10 cellular contexts compared by ENCODE assay signal in the genomic region with DNA sequence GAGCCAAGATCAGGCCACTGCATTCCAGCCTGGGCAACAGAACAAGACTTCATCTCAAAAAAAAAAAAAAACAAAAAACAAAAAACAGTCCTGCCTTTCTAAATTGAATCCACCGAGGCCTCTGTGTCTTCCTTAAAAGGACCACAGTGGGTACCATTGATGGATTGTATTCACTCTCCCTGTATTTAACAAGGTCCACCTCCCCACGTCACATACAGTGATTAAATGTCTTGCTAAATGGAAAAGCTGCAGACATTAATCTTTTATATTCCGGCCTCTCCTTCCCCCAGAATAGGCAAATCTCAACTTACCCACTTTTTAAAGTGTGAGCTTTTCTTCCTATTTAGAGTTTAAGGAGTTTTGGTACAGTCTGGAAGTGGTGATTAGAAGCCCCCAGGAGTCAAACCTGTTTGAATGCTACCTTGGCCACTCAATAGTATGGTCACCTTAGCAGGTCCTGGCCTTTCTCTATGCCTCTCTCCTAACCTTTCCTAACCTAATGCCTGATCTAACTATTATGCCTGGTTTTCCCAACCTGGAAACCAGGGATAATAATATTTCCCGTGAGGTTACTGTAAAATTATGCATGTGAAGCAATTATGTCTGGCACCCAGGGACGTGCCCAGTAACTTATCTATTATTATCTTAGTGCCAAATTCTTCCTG. TPM values are rescaled to one million over a fixed set of nuclear protein-coding genes. Genes with fewer than 3 reads are reported as not detected.
DNase-seq lines count a peak whose midpoint lies in the region; ATAC-seq, FAIRE-seq and TF ChIP-seq lines count a peak whose summit lies in the region.
"Had no signal": no experiment of that assay in that cellular context is flagged by ENCODE, and none has a peak within 500 bp of the region (broad histone marks: within the 10 kb centered on the region; RNA-seq: fewer than 3 reads in every experiment).

No MANE protein-coding gene starts in this region.

- FAIRE-seq in HepG2 (lab: Jason Lieb, UNC): no peak

- TF ChIP-seq POLR2A in HepG2 (IDR thresholded peaks at IDR 0.05; ENCODE audit: insufficient read depth in 1 of 2, low read depth in 2 of 2, low read length in 2 of 2): peak in 1 of 2 experiments; percentile 31; a peak in 1 of 4 replicates
- TF ChIP-seq POLR2A in testis (IDR thresholded peaks at IDR 0.05): no peak

- no peaks in the 10 kb centered on the region for H3K27me3 Mint-ChIP-seq in activated CD4-positive, alpha-beta T cell treated with anti-CD3 and anti-CD28 coated beads for 36 hours
- no peaks in the 10 kb centered on the region for H3K27me3 Mint-ChIP-seq in activated naive CD8-positive, alpha-beta T cell treated with anti-CD3 and anti-CD28 coated beads, Interleukin-2, amount 10 ng/mL, durations not matched to agents 7 days and 5 days

- CTCF ChIA-PET in activated CD4-positive, alpha-beta T cell treated with anti-CD3 and anti-CD28 coated beads for 36 hours (lab: Charles Lee): interaction anchor here (0.6 to 1.0 kb wide), 2 partner anchors 37 to 155 kb away, joined by 3 read pairs; no protein-coding TSS in a partner anchor
- CTCF ChIA-PET in HepG2 (lab: Yijun Ruan, JAX; ENCODE audit: low intra/inter-chr PET ratio, low total read pairs): no interaction called here

- POLR2A ChIA-PET in activated CD4-positive, alpha-beta T cell treated with anti-CD3 and anti-CD28 coated beads for 36 hours (lab: Charles Lee): interaction anchor here (0.6 kb wide), 1 partner anchor 35 kb away, joined by 3 read pairs; no protein-coding TSS in a partner anchor
- POLR2A ChIA-PET in activated naive CD8-positive, alpha-beta T cell treated with anti-CD3 and anti-CD28 coated beads, Interleukin-2, amount 10 ng/mL, durations not matched to agents 7 days and 5 days (lab: Charles Lee): interaction anchor here (0.7 to 4.8 kb wide), 5 partner anchors 31 to 49 kb away, joined by 3 to 37 read pairs (median 5); no protein-coding TSS in a partner anchor
- POLR2A ChIA-PET in HepG2 (lab: Yijun Ruan, JAX): interaction anchor here (1.0 to 1.9 kb wide), 7 partner anchors 9 to 96 kb away, joined by 3 to 6 read pairs (median 3); a partner anchor contains a TSS

- 5% methylated on average over 5 of the region's 5 CpGs for WGBS in HepG2 (ENCODE audit: low lambda C conversion rate)
- WGBS in testis, 2 donors: 22 to 25% methylated on average over 5 of the region's 5 CpGs

- H3K27me3 ChIP-seq in HepG2 (ENCODE audit: control insufficient read depth in 1 of 2, insufficient read depth in 2 of 2, low read length in 2 of 2): no peaks in the 10 kb centered on the region; a peak in 1 of 5 replicates
- no peaks in the 10 kb centered on the region for H3K27me3 ChIP-seq in testis

- peaks cover 83% of the 10 kb centered on the region for H3K79me2 ChIP-seq in HepG2 (ENCODE audit: insufficient read depth, low read length)

- H3K4me1 ChIP-seq in HepG2 (ENCODE audit: insufficient read depth, low read length) (peaks cover 66% of the 10 kb centered on the region), testis (peaks cover 43% of the 10 kb centered on the region)

- TF ChIP-seq RAD21 in HepG2 (CRISPR knock-in tag; IDR thresholded peaks at IDR 0.05): no peak

- H4K20me1 ChIP-seq in HepG2 (ENCODE audit: insufficient read depth, low read length): peaks cover 69% of the 10 kb centered on the region

- peaks cover 4% of the 10 kb centered on the region for H3K9me3 Mint-ChIP-seq in activated CD4-positive, alpha-beta T cell treated with anti-CD3 and anti-CD28 coated beads for 36 hours (ENCODE audit: low read depth)
- peaks cover 4% of the 10 kb centered on the region for H3K9me3 Mint-ChIP-seq in activated naive CD8-positive, alpha-beta T cell treated with anti-CD3 and anti-CD28 coated beads, Interleukin-2, amount 10 ng/mL, durations not matched to agents 7 days and 5 days

- peak overlapping the region; percentile 98 for H3K27ac Mint-ChIP-seq in activated CD4-positive, alpha-beta T cell treated with anti-CD3 and anti-CD28 coated beads for 36 hours
- peak overlapping the region; percentile 91 for H3K27ac Mint-ChIP-seq in activated naive CD8-positive, alpha-beta T cell treated with anti-CD3 and anti-CD28 coated beads, Interleukin-2, amount 10 ng/mL, durations not matched to agents 7 days and 5 days

- TF ChIP-seq EP300 in HepG2 (IDR thresholded peaks at IDR 0.05; ENCODE audit: low read depth in 2 of 2, low read length in 2 of 2) (no peak), HepG2 (CRISPR knock-in tag; IDR thresholded peaks at IDR 0.05; ENCODE audit: borderline replicate concordance) (no peak)

- H3K4me3 ChIP-seq in HepG2 (replicated peaks in 1 of 3; ENCODE audit: insufficient read depth in 1 of 3, low read depth in 2 of 3, low read length in 3 of 3) (peak overlapping the region; percentile 94 to 99 (median 98)), testis (peak overlapping the region; percentile 16 to 99)

- peak overlapping the region; percentile 91 for H3K4me3 Mint-ChIP-seq in activated CD4-positive, alpha-beta T cell treated with anti-CD3 and anti-CD28 coated beads for 36 hours
- H3K4me3 Mint-ChIP-seq in activated naive CD8-positive, alpha-beta T cell treated with anti-CD3 and anti-CD28 coated beads, Interleukin-2, amount 10 ng/mL, durations not matched to agents 7 days and 5 days: peak overlapping the region; percentile 97

- no peak for ATAC-seq in activated CD4-positive, alpha-beta T cell treated with anti-CD3 and anti-CD28 coated beads for 36 hours
- ATAC-seq in activated naive CD8-positive, alpha-beta T cell treated with anti-CD3 and anti-CD28 coated beads, Interleukin-2, amount 10 ng/mL, durations not matched to agents 7 days and 5 days (ENCODE audit: low read depth): no peak
- ATAC-seq in HepG2 (no peak), GM21619 (IDR thresholded peaks at IDR 0.05; ENCODE audit: unreplicated experiment) (no peak), HG02852 (IDR thresholded peaks at IDR 0.05; ENCODE audit: unreplicated experiment) (no peak)

- peaks cover 51% of the 10 kb centered on the region for H3K36me3 Mint-ChIP-seq in activated CD4-positive, alpha-beta T cell treated with anti-CD3 and anti-CD28 coated beads for 36 hours (ENCODE audit: low read depth)
- peaks cover 30% of the 10 kb centered on the region for H3K36me3 Mint-ChIP-seq in activated naive CD8-positive, alpha-beta T cell treated with anti-CD3 and anti-CD28 coated beads, Interleukin-2, amount 10 ng/mL, durations not matched to agents 7 days and 5 days

- H3K4me1 Mint-ChIP-seq in activated CD4-positive, alpha-beta T cell treated with anti-CD3 and anti-CD28 coated beads for 36 hours: peaks cover 63% of the 10 kb centered on the region
- H3K4me1 Mint-ChIP-seq in activated naive CD8-positive, alpha-beta T cell treated with anti-CD3 and anti-CD28 coated beads, Interleukin-2, amount 10 ng/mL, durations not matched to agents 7 days and 5 days: peaks cover 50% of the 10 kb centered on the region

- intact Hi-C loops in activated CD4-positive, alpha-beta T cell treated with anti-CD3 and anti-CD28 coated beads for 36 hours (cut with DNase I, micrococcal nuclease): loop anchor here in 1 of 2 experiments (10.0 kb wide), 1 partner anchor 134 kb away; a partner anchor contains a TSS
- intact Hi-C loops in HepG2 (cut with micrococcal nuclease; ENCODE audit: unreplicated experiment): loop anchor here (5.0 kb wide), 2 partner anchors 36 to 156 kb away; no protein-coding TSS in a partner anchor
- intact Hi-C loops in testis (cut with DNase I; ENCODE audit: low total_unique reads): loop anchor here (5.0 to 10.0 kb wide), 2 partner anchors 49 to 96 kb away; a partner anchor contains a TSS
- intact Hi-C loops in posterior cingulate gyrus (cut with DNase I): loop anchor here (10.0 kb wide), 1 partner anchor 154 kb away; no protein-coding TSS in a partner anchor

- peak overlapping the region; percentile 100 for H3K9ac ChIP-seq in HepG2 (ENCODE audit: insufficient read depth, low read depth, low read length)

- no TSS peak for BruUV-seq in HepG2 (replicated peaks; lab: Mats Ljungman, UMichigan)

- TF ChIP-seq CTCF in HepG2 (CRISPR knock-in tag; IDR thresholded peaks at IDR 0.05): no peak
- no peak for TF ChIP-seq CTCF in testis (IDR thresholded peaks at IDR 0.05)

- H3K4me2 ChIP-seq in HepG2 (ENCODE audit: low read depth, low read length): peak overlapping the region; percentile 96

- in situ Hi-C loops in HepG2 (cut with HindIII; ENCODE audit: extremely low pct_ligation_motif_present, low pct_unique_long_range_greater_than_20kb): loop anchor here (5.0 kb wide), 4 partner anchors 49 to 131 kb away; a partner anchor contains a TSS

- peaks cover 0 to 15% of the 10 kb centered on the region in 2 experiments; a peak in 3 of 5 replicates for H3K36me3 ChIP-seq in HepG2 (replicated peaks in 1 of 2; ENCODE audit: control insufficient read depth in 1 of 2, insufficient read depth in 2 of 2, low read length in 2 of 2)
- no peaks in the 10 kb centered on the region for H3K36me3 ChIP-seq in testis (ENCODE audit: low read depth, missing control alignments)

- H3K27ac ChIP-seq in HepG2 (ENCODE audit: extremely low read length, insufficient read depth, low read length) (peak overlapping the region; percentile 100), testis (peak overlapping the region; percentile 100)
- H3K27ac ChIP-seq: C4-2B had no signal

- no peak for DNase-seq in activated CD4-positive, alpha-beta T cell treated with anti-CD3 and anti-CD28 coated beads for 36 hours
- DNase-seq in activated CD4-positive, alpha-beta T cell treated with anti-CD3 and anti-CD28 coated beads for 4 hours: no peak
- no peak for DNase-seq in activated naive CD8-positive, alpha-beta T cell treated with anti-CD3 and anti-CD28 coated beads, Interleukin-2, amount 10 ng/mL, durations not matched to agents 7 days and 5 days
- no peak for DNase-seq in HepG2 (ENCODE audit: low spot score)
- DNase-seq in testis: no peak
- DNase-seq in posterior cingulate gyrus: no peak
- DNase-seq: cortex of kidney had no signal

- no peak overlapping the region for H2AFZ ChIP-seq in HepG2 (ENCODE audit: low read length)

- H3K9me3 ChIP-seq in HepG2 (ENCODE audit: low read length) (no peaks in the 10 kb centered on the region), testis (no peaks in the 10 kb centered on the region)

RNA-seq across cellular contexts. Expression of a gene that starts 3.3 kb away (rescaled TPM):
- 10 to 100 TPM; 56.6 to 81.5 TPM for total RNA-seq in activated CD4-positive, alpha-beta T cell treated with anti-CD3 and anti-CD28 coated beads for 36 hours
- 10 to 100 TPM; 71.0 to 78.8 TPM for total RNA-seq in activated naive CD8-positive, alpha-beta T cell treated with anti-CD3 and anti-CD28 coated beads, Interleukin-2, amount 10 ng/mL, durations not matched to agents 7 days and 5 days
- total RNA-seq in HepG2 (2016; rRNA removed; fragmentation: Illumina TruSeq; extraction: Trizol) (84.6 and 136 TPM in 2 replicates), testis (100 to 1,000 TPM; 126 to 132 TPM)
- total RNA-seq in HepG2 (2016; cell fraction: cytosol; rRNA removed; fragmentation: Illumina TruSeq; extraction: Trizol; ENCODE audit: low read depth): 93.0 and 99.3 TPM in 2 replicates
- total RNA-seq in HepG2 (2016; cell fraction: insoluble cytoplasmic fraction; rRNA removed; fragmentation: Illumina TruSeq; extraction: Trizol): 80.6 and 139 TPM in 2 replicates
- total RNA-seq in HepG2 (2016; cell fraction: membrane; rRNA removed; fragmentation: Illumina TruSeq; extraction: Trizol): 85.8 and 94.3 TPM in 2 replicates
- total RNA-seq in HepG2 (2016; cell fraction: nucleus; rRNA removed; fragmentation: Illumina TruSeq; extraction: Trizol): 92.5 and 95.6 TPM in 2 replicates
- polyA plus RNA-seq in HepG2 (2011; rRNA removed) (138 and 215 TPM in 2 replicates), testis (ENCODE audit: insufficient read depth, low read depth, low replicate concordance) (72.7 TPM)
- 94.2 and 119 TPM in 2 replicates for polyA plus RNA-seq in HepG2 (2011; cell fraction: cytosol; rRNA removed)
- polyA plus RNA-seq in HepG2 (2011; cell fraction: nucleus; rRNA removed): 66.9 and 70.1 TPM in 2 replicates
- polyA plus RNA-seq in HepG2 (2012): 104 and 115 TPM in 2 replicates
- polyA plus RNA-seq in HepG2 (2016; cell fraction: cytosol; fragmentation: Illumina TruSeq; extraction: Trizol; ENCODE audit: low read depth): 17.6 and 20.3 TPM in 2 replicates
- polyA plus RNA-seq in HepG2 (2016; cell fraction: insoluble cytoplasmic fraction; fragmentation: Illumina TruSeq; extraction: Trizol; ENCODE audit: low read depth): 211 and 217 TPM in 2 replicates
- polyA plus RNA-seq in HepG2 (2016; cell fraction: membrane; fragmentation: Illumina TruSeq; extraction: Trizol; ENCODE audit: low read depth): 41.9 and 49.1 TPM in 2 replicates
- 168 and 175 TPM in 2 replicates for polyA plus RNA-seq in HepG2 (2016; cell fraction: nucleus; fragmentation: Illumina TruSeq; extraction: Trizol; ENCODE audit: insufficient read depth, low read depth)
- 157 and 264 TPM in 2 replicates for polyA minus RNA-seq in HepG2 (2011; rRNA and poly(A)+ RNA removed; ENCODE audit: low replicate concordance)
- polyA minus RNA-seq in HepG2 (2011; cell fraction: cytosol; rRNA and poly(A)+ RNA removed): 128 and 137 TPM in 2 replicates
- polyA minus RNA-seq in HepG2 (2011; cell fraction: nucleus; rRNA and poly(A)+ RNA removed): 140 and 141 TPM in 2 replicates

RNA-seq across cellular contexts. Expression of a gene that starts 48.7 kb away (rescaled TPM):
- total RNA-seq in activated CD4-positive, alpha-beta T cell treated with anti-CD3 and anti-CD28 coated beads for 36 hours: 100 to 1,000 TPM; 200 to 290 TPM
- 100 to 1,000 TPM; 250 to 256 TPM for total RNA-seq in activated naive CD8-positive, alpha-beta T cell treated with anti-CD3 and anti-CD28 coated beads, Interleukin-2, amount 10 ng/mL, durations not matched to agents 7 days and 5 days
- total RNA-seq in HepG2 (2016; rRNA removed; fragmentation: Illumina TruSeq; extraction: Trizol): 97.7 and 164 TPM in 2 replicates
- 14.2 and 15.3 TPM in 2 replicates for total RNA-seq in HepG2 (2016; cell fraction: cytosol; rRNA removed; fragmentation: Illumina TruSeq; extraction: Trizol; ENCODE audit: low read depth)
- total RNA-seq in HepG2 (2016; cell fraction: insoluble cytoplasmic fraction; rRNA removed; fragmentation: Illumina TruSeq; extraction: Trizol): 105 and 171 TPM in 2 replicates
- total RNA-seq in HepG2 (2016; cell fraction: membrane; rRNA removed; fragmentation: Illumina TruSeq; extraction: Trizol): 84.7 and 87.9 TPM in 2 replicates
- total RNA-seq in HepG2 (2016; cell fraction: nucleus; rRNA removed; fragmentation: Illumina TruSeq; extraction: Trizol): 152 and 163 TPM in 2 replicates
- 52.3 and 73.3 TPM in 2 replicates for polyA plus RNA-seq in HepG2 (2011; rRNA removed)
- polyA plus RNA-seq in HepG2 (2011; cell fraction: cytosol; rRNA removed): 28.9 and 35.7 TPM in 2 replicates
- polyA plus RNA-seq in HepG2 (2011; cell fraction: nucleus; rRNA removed): 80.5 and 102 TPM in 2 replicates
- polyA plus RNA-seq in HepG2 (2012): 166 and 486 TPM in 2 replicates
- polyA plus RNA-seq in HepG2 (2016; cell fraction: cytosol; fragmentation: Illumina TruSeq; extraction: Trizol; ENCODE audit: low read depth): 36.5 and 45.0 TPM in 2 replicates
- polyA plus RNA-seq in HepG2 (2016; cell fraction: insoluble cytoplasmic fraction; fragmentation: Illumina TruSeq; extraction: Trizol; ENCODE audit: low read depth): 1,088 and 1,120 TPM in 2 replicates
- polyA plus RNA-seq in HepG2 (2016; cell fraction: membrane; fragmentation: Illumina TruSeq; extraction: Trizol; ENCODE audit: low read depth): 139 and 151 TPM in 2 replicates
- 525 and 575 TPM in 2 replicates for polyA plus RNA-seq in HepG2 (2016; cell fraction: nucleus; fragmentation: Illumina TruSeq; extraction: Trizol; ENCODE audit: insufficient read depth, low read depth)
- polyA minus RNA-seq in HepG2 (2011; rRNA and poly(A)+ RNA removed; ENCODE audit: low replicate concordance): 11.2 and 12.3 TPM in 2 replicates
- 34.8 and 38.9 TPM in 2 replicates for polyA minus RNA-seq in HepG2 (2011; cell fraction: cytosol; rRNA and poly(A)+ RNA removed)
- polyA minus RNA-seq in HepG2 (2011; cell fraction: nucleus; rRNA and poly(A)+ RNA removed): 205 and 222 TPM in 2 replicates
- 100 to 1,000 TPM in 1 of 2 donors, 10 to 100 TPM in 1; 81.3 to 103 TPM for total RNA-seq in testis
- 284 TPM for polyA plus RNA-seq in testis (ENCODE audit: insufficient read depth, low read depth, low replicate concordance)
